2 cellular contexts compared by ENCODE assay signal in genomic region chr11:128437137-128437536, GRCh38.
TF ChIP-seq lines count a peak whose summit lies in the region.

No MANE protein-coding gene starts in this region.

TF ChIP-seq in SK-N-SH, 30 proteins besides CTCF, POLR2A, EP300 and RAD21 (continued from another document):
- TF ChIP-seq ZBTB33 (IDR thresholded peaks at IDR 0.05; ENCODE audit: borderline replicate concordance, low read depth) = no peak
TF ChIP-seq in SK-N-SH: peak in this region for 0.

TF ChIP-seq in SK-N-SH treated with all-trans-retinoic acid at 6 μM for 48 hours, 23 proteins besides CTCF, POLR2A, EP300 and RAD21 (continued from another document):
- TF ChIP-seq POU6F1 (CRISPR knock-in tag; IDR thresholded peaks at IDR 0.05; ENCODE audit: borderline replicate concordance, low read depth) (no peak), ZNF70 (CRISPR knock-in tag; IDR thresholded peaks at IDR 0.05) (no peak), ARNTL (CRISPR knock-in tag; IDR thresholded peaks at IDR 0.05; ENCODE audit: borderline replicate concordance, low read depth) (no peak), ZFP30 (CRISPR knock-in tag; IDR thresholded peaks at IDR 0.05) (no peak)
